9 cellular contexts compared by ENCODE assay signal in genomic region chr6:84774174-84775158, GRCh38. TPM values are rescaled to one million over a fixed set of nuclear protein-coding genes. Genes with fewer than 3 reads are reported as not detected.
DNase-seq lines count a peak whose midpoint lies in the region; ATAC-seq and TF ChIP-seq lines count a peak whose summit lies in the region.
"Had no signal": no experiment of that assay in that cellular context is flagged by ENCODE, and none has a peak within 500 bp of the region (broad histone marks: within the 10 kb centered on the region; RNA-seq: fewer than 3 reads in every experiment).

No MANE protein-coding gene starts in this region.

- no peak overlapping the region for H3K27ac Mint-ChIP-seq in neural progenitor cell
- no peak overlapping the region for H3K27ac Mint-ChIP-seq in CD8-positive, alpha-beta T cell
- no peak overlapping the region for H3K27ac Mint-ChIP-seq in T-helper 2 cell treated with Interferon-gamma antibody and Interleukin-4, amounts not matched to agents 5 μg/mL and 100 μg/mL, for 36 hours

- H3K4me1 ChIP-seq in NT2/D1 (ENCODE audit: insufficient read depth, insufficient read length) (no peaks in the 10 kb centered on the region), neural progenitor cell (no peaks in the 10 kb centered on the region)
- no peaks in the 10 kb centered on the region for H3K4me1 ChIP-seq in CD8-positive, alpha-beta T cell (ENCODE audit: insufficient read depth, low read length)

- peaks cover 23% of the 10 kb centered on the region for H3F3A ChIP-seq in neural progenitor cell (ENCODE audit: low read depth)

- peak; percentile 77 for ATAC-seq in GM21786 (IDR thresholded peaks at IDR 0.05; ENCODE audit: unreplicated experiment)
- no peak for ATAC-seq in GM19328 (IDR thresholded peaks at IDR 0.05; ENCODE audit: unreplicated experiment)
- no peak for ATAC-seq in CD8-positive, alpha-beta T cell

- no peaks in the 10 kb centered on the region for H3K9me3 ChIP-seq in NT2/D1 (ENCODE audit: insufficient read depth, low read length)
- H3K9me3 ChIP-seq in neural progenitor cell (ENCODE audit: low read depth) = no peaks in the 10 kb centered on the region
- H3K9me3 ChIP-seq in CD8-positive, alpha-beta T cell (ENCODE audit: low read length) = no peaks in the 10 kb centered on the region

- POLR2A ChIA-PET in CD8-positive, alpha-beta T cell (lab: Charles Lee) = no interaction called here

- H3K79me2 ChIP-seq in neural progenitor cell (ENCODE audit: low read depth) = no peaks in the 10 kb centered on the region

- H3K27me3 ChIP-seq in NT2/D1 (ENCODE audit: insufficient read depth, insufficient read length) (peaks cover 87% of the 10 kb centered on the region), neural progenitor cell (peaks cover 100% of the 10 kb centered on the region)
- peaks cover 7% of the 10 kb centered on the region for H3K27me3 ChIP-seq in CD8-positive, alpha-beta T cell (ENCODE audit: insufficient read depth, low read length)

- H3K4me3 Mint-ChIP-seq in neural progenitor cell = peak overlapping the region; percentile 86
- H3K4me3 Mint-ChIP-seq in CD8-positive, alpha-beta T cell = no peak overlapping the region
- no peak overlapping the region for H3K4me3 Mint-ChIP-seq in T-helper 2 cell treated with Interferon-gamma antibody and Interleukin-4, amounts not matched to agents 5 μg/mL and 100 μg/mL, for 36 hours

- H3K4me1 Mint-ChIP-seq in neural progenitor cell = peaks cover 11% of the 10 kb centered on the region
- peaks cover 2% of the 10 kb centered on the region for H3K4me1 Mint-ChIP-seq in CD8-positive, alpha-beta T cell (ENCODE audit: low read depth)
- peaks cover 4% of the 10 kb centered on the region for H3K4me1 Mint-ChIP-seq in T-helper 2 cell treated with Interferon-gamma antibody and Interleukin-4, amounts not matched to agents 5 μg/mL and 100 μg/mL, for 36 hours (ENCODE audit: low read depth)

- CTCF ChIA-PET in CD8-positive, alpha-beta T cell (lab: Charles Lee) = no interaction called here

- H3K4me3 ChIP-seq in NT2/D1 (ENCODE audit: insufficient read length, low read depth) (peak overlapping the region; percentile 51), neural progenitor cell (peak overlapping the region; percentile 36)
- H3K4me3 ChIP-seq in CD8-positive, alpha-beta T cell (ENCODE audit: low read depth, low read length) = no peak overlapping the region

- H4K20me1 ChIP-seq in neural progenitor cell (ENCODE audit: low read depth) = peaks cover 43% of the 10 kb centered on the region

- peak overlapping the region; percentile 13 for H2AFZ ChIP-seq in neural progenitor cell (replicated peaks)

- peak overlapping the region; percentile 72 for H3K4me2 ChIP-seq in neural progenitor cell

- H3K27ac ChIP-seq in neural progenitor cell = no peak overlapping the region
- H3K27ac ChIP-seq in CD8-positive, alpha-beta T cell (ENCODE audit: low read depth, low read length) = no peak overlapping the region

- H3K36me3 ChIP-seq in NT2/D1 (ENCODE audit: insufficient read depth, insufficient read length, low read length) (no peaks in the 10 kb centered on the region), neural progenitor cell (no peaks in the 10 kb centered on the region)
- H3K36me3 ChIP-seq in CD8-positive, alpha-beta T cell (ENCODE audit: insufficient read depth, low read length) = no peaks in the 10 kb centered on the region

- intact Hi-C loops in CD8-positive, alpha-beta T cell (cut with DNase I, micrococcal nuclease) = no loop called here

- DNase-seq in ELF-1 (ENCODE audit: low read depth, low spot score) = peak; percentile 81
- DNase-seq in NT2/D1 (ENCODE audit: low read depth, low spot score) = no peak
- DNase-seq in fibroblast of gingiva (ENCODE audit: low read depth) = peak; percentile 58
- DNase-seq in neural progenitor cell (ENCODE audit: low spot score) = peak; percentile 80
- no peak for DNase-seq in CD8-positive, alpha-beta T cell
- DNase-seq in T-helper 2 cell treated with Interferon-gamma antibody and Interleukin-4, amounts not matched to agents 5 μg/mL and 100 μg/mL, for 36 hours (ENCODE audit: low spot score) = no peak
- DNase-seq: naive B cell had no signal

- H3K27me3 Mint-ChIP-seq in neural progenitor cell (ENCODE audit: insufficient read depth, low read depth) = peaks cover 78% of the 10 kb centered on the region
- H3K27me3 Mint-ChIP-seq in CD8-positive, alpha-beta T cell (ENCODE audit: low read depth) = peaks cover 52% of the 10 kb centered on the region
- H3K27me3 Mint-ChIP-seq in T-helper 2 cell treated with Interferon-gamma antibody and Interleukin-4, amounts not matched to agents 5 μg/mL and 100 μg/mL, for 36 hours (ENCODE audit: low read depth) = peaks cover 69% of the 10 kb centered on the region

- H3K9ac ChIP-seq in NT2/D1 (ENCODE audit: insufficient read length, low read depth) (peak overlapping the region; percentile 70), neural progenitor cell (no peak overlapping the region)

- TF ChIP-seq CTCF in neural progenitor cell (IDR thresholded peaks at IDR 0.05) = peak; percentile 85
- no peak for TF ChIP-seq CTCF in CD8-positive, alpha-beta T cell (IDR thresholded peaks at IDR 0.05)

- H3K9me3 Mint-ChIP-seq in neural progenitor cell = no peaks in the 10 kb centered on the region
- H3K9me3 Mint-ChIP-seq in CD8-positive, alpha-beta T cell = no peaks in the 10 kb centered on the region
- no peaks in the 10 kb centered on the region for H3K9me3 Mint-ChIP-seq in T-helper 2 cell treated with Interferon-gamma antibody and Interleukin-4, amounts not matched to agents 5 μg/mL and 100 μg/mL, for 36 hours

- H3K36me3 Mint-ChIP-seq in neural progenitor cell = no peaks in the 10 kb centered on the region
- H3K36me3 Mint-ChIP-seq in CD8-positive, alpha-beta T cell = no peaks in the 10 kb centered on the region
- peaks cover 2% of the 10 kb centered on the region for H3K36me3 Mint-ChIP-seq in T-helper 2 cell treated with Interferon-gamma antibody and Interleukin-4, amounts not matched to agents 5 μg/mL and 100 μg/mL, for 36 hours (ENCODE audit: low read depth)

RNA-seq across cellular contexts. Expression of gene TBX18, which starts 10.1 kb away (rescaled TPM):
- total RNA-seq in neural progenitor cell (ENCODE audit: low replicate concordance) = not detected in 2 replicates
- not detected for total RNA-seq in CD8-positive, alpha-beta T cell

Comparison
In these comparisons a context has a peak if more than half of its experiments do, and no peak if none do; other contexts are left out.
1. DNase-seq: peak in ELF-1 (single experiment), fibroblast of gingiva (single experiment) and neural progenitor cell (single experiment); none in NT2/D1 (single experiment), CD8-positive, alpha-beta T cell (0 of 7) and T-helper 2 cell treated with Interferon-gamma antibody and Interleukin-4, amounts not matched to agents 5 μg/mL and 100 μg/mL, for 36 hours (single experiment).